Comparison of ENCODE assay signal across 8 cellular contexts in genomic region chr4:152779513-152780266, GRCh38. TPM values are rescaled to one million over a fixed set of nuclear protein-coding genes. Genes with fewer than 3 reads are reported as not detected.
A peak's percentile ranks its signal among the peaks of the same experiment; 100 is the strongest.
DNase-seq lines count a peak whose midpoint lies in the region.

ARFIP1 (plus strand) TSS chr4:152779954; CDS start chr4:152829634, 49,680 bp downstream.
TIGD4 (minus strand) TSS chr4:152779730; CDS start chr4:152771004, 8,726 bp downstream.

- H2AFZ ChIP-seq in neuron (ENCODE audit: low read depth, low read length): peak within 1 kb of the TSS; percentile 90

- no peaks in the 10 kb centered on the region for H3K27me3 ChIP-seq in HAP-1 (ENCODE audit: low read depth)
- peaks cover 4% of the 10 kb centered on the region; the same call in 1 of the 2 replicates for H3K27me3 ChIP-seq in MG63
- no peaks in the 10 kb centered on the region for H3K27me3 ChIP-seq in neuron (ENCODE audit: insufficient read depth, low read length)
- H3K27me3 ChIP-seq in subcutaneous abdominal adipose tissue (ENCODE audit: control insufficient read depth in 5 of 5, insufficient read depth in 4 of 5, low read length in 5 of 5): no peaks in the 10 kb centered on the region

- in situ Hi-C loops in HAP-1 (cut with MboI; ENCODE audit: low sequenced_read_pairs): no loop called here

- H3K36me3 ChIP-seq in HAP-1 (replicated peaks): no peaks in the 10 kb centered on the region
- no peaks in the 10 kb centered on the region for H3K36me3 ChIP-seq in MG63
- H3K36me3 ChIP-seq in neuron (ENCODE audit: insufficient read depth, low read length): peaks cover 3% of the 10 kb centered on the region
- H3K36me3 ChIP-seq in subcutaneous abdominal adipose tissue (ENCODE audit: control insufficient read depth in 5 of 5, insufficient read depth in 5 of 5, low read length in 5 of 5): peaks cover 0 to 2% (median 0%) of the 10 kb centered on the region in 5 donors

- H3K4me3 ChIP-seq in HAP-1 (peak within 1 kb of the TSS; percentile 93), MG63 (peak within 1 kb of the TSS; percentile 76), neuron (ENCODE audit: low read length) (peak within 1 kb of the TSS; percentile 85), subcutaneous abdominal adipose tissue (ENCODE audit: low read depth in 1 of 5, low read length in 5 of 5) (peak within 1 kb of the TSS; percentile 89 to 99 (median 98))

- no peaks in the 10 kb centered on the region for H3K9me3 ChIP-seq in HAP-1
- no peaks in the 10 kb centered on the region for H3K9me3 ChIP-seq in MG63
- no peaks in the 10 kb centered on the region for H3K9me3 ChIP-seq in neuron (ENCODE audit: low read length)
- no peaks in the 10 kb centered on the region for H3K9me3 ChIP-seq in subcutaneous abdominal adipose tissue (ENCODE audit: control insufficient read depth in 5 of 5, low read length in 5 of 5)

- DNase-seq in GDM1 (lab: John Stamatoyannopoulos, UW): peak; percentile 86
- peak; percentile 91 to 98 for DNase-seq in HAP-1 (ENCODE audit: low spot score in 2 of 2)
- peak; percentile 94 for DNase-seq in MG63
- peak; percentile 59 for DNase-seq in SHP77 treated with DMSO at 0.1 percent for 48 hours (lab: John Stamatoyannopoulos, UW)
- peak; percentile 88 for DNase-seq in activated gamma-delta T cell treated with anti-CD3 and anti-CD28 coated beads, Interleukin-2, amount 50 U/mL, for 16 hours (ENCODE audit: low read depth)
- DNase-seq in foreskin melanocyte: peak; percentile 97

- peak within 1 kb of the TSS; percentile 65 to 97 (median 88) for H3K9ac ChIP-seq in subcutaneous abdominal adipose tissue (ENCODE audit: low read length in 5 of 5)

- H3K27ac ChIP-seq in subcutaneous abdominal adipose tissue (ENCODE audit: low read depth, low read length): peak within 1 kb of the TSS; percentile 90

- H3K4me1 ChIP-seq in HAP-1 (no peaks in the 10 kb centered on the region; the same call in none of the 2 replicates), neuron (ENCODE audit: insufficient read depth, low read length) (peaks cover 28% of the 10 kb centered on the region), subcutaneous abdominal adipose tissue (ENCODE audit: control insufficient read depth in 5 of 5, insufficient read depth in 5 of 5, low read length in 5 of 5) (peaks cover 0 to 41% (median 34%) of the 10 kb centered on the region in 5 donors)

RNA-seq across cellular contexts. Expression of gene ARFIP1, which starts in this region (rescaled TPM):
- 16.6 and 23.2 TPM in 2 replicates for total RNA-seq in MG63 (2014; rRNA removed; shearing (Covaris generic); ENCODE audit: low replicate concordance)

RNA-seq across cellular contexts. Expression of gene TIGD4, which starts in this region (rescaled TPM):
- 0.07 and 0.15 TPM in 2 replicates for total RNA-seq in MG63 (2014; rRNA removed; shearing (Covaris generic); ENCODE audit: low replicate concordance)

Comparison
In these comparisons a context has a peak if more than half of its experiments do, and no peak if none do; other contexts are left out.
1. Peak in every context shown above with its lines: DNase-seq, H3K4me3 ChIP-seq and H3K27ac ChIP-seq.